8 cellular contexts compared by ENCODE assay signal in the genomic region with DNA sequence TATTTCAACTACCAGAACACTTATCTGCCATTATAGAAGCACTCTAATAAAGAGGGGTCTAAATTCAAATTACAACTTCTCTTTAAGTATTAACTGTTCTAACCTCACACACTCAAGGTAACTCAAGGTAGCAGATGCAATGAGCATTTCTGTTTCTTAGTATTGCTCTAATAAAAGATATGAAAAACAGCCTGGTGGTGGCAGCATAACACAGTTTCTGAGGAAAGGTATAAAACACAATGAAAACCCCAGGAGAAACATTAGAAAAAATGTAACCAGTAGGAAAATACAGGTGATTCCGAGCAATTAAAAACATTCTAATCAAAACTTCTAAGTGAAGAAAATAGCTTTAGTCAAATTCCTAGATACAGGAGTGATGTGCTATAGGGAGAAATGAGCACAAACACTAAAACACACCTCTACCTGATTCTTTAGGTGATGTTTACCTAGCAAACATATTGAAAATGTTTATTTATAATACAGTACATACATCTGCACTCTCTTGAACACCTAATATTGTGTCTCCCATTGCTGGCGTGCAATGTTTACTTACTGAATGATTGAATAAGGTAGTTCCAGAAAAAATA.
DNase-seq lines count a peak whose midpoint lies in the region; ATAC-seq and TF ChIP-seq lines count a peak whose summit lies in the region.

No MANE protein-coding gene starts in this region.

- intact Hi-C loops in head of caudate nucleus (cut with DNase I): no loop called here

- no peak overlapping the region for H3K4me3 ChIP-seq in HFF-Myc (replicated peaks; ENCODE audit: low read depth, low read length)

- peak; percentile 20 for TF ChIP-seq CTCF in HFF-Myc (IDR thresholded peaks at IDR 0.05; ENCODE audit: low read depth, low read length, missing control alignments)

- DNase-seq in DMS 273 (lab: John Stamatoyannopoulos, UW; ENCODE audit: unreplicated experiment) (peak; percentile 87), HFF-Myc (ENCODE audit: extremely low read depth, low read depth) (no peak), NCI-H69 (lab: John Stamatoyannopoulos, UW) (peak; percentile 84), head of caudate nucleus (peak in 24 of 42 donors; percentile 4 to 76 (median 40))
- DNase-seq in activated naive CD4-positive, alpha-beta T cell treated with Interleukin-2 at 50 U/mL for 16 hours: peak; percentile 37
- peak; percentile 57 for DNase-seq in stimulated activated CD4-positive, alpha-beta T cell treated with anti-CD3 and anti-CD28 coated beads, Interleukin-4, amount 100 ng/mL, for 24 hours

- no peak for ATAC-seq in HG03135 (IDR thresholded peaks at IDR 0.05; ENCODE audit: unreplicated experiment)
- ATAC-seq in HG02938 (IDR thresholded peaks at IDR 0.05; ENCODE audit: unreplicated experiment): no peak
